22 cellular contexts compared by ENCODE assay signal in the genomic region with DNA sequence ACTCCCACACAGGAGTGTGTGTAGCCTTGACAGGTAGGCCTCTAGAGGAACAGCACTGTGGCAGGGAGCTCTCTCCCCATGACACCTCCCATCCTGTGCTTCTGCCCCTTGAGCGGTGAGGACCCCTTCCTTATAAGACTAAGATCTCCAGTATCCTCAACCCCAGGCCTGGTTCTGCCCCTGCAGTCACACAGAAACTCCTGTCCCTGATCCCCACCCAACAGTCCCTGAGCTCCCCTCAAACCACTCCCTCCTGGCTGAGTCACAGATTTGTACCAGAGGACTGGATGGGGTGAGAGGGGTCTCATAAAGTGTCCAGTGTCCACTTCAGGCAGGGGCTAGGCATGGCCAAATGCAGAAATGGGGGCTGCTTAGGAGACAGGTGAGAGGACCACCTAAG.
"Had no signal": no experiment of that assay in that cellular context is flagged by ENCODE, and none has a peak within 500 bp of the region (broad histone marks: within the 10 kb centered on the region; RNA-seq: fewer than 3 reads in every experiment).

No MANE protein-coding gene starts in this region.

- H3K27me3 ChIP-seq: pancreas, thyroid gland, upper lobe of right lung had no signal

- H3K4me3 ChIP-seq: mucosa of descending colon, pancreas, thyroid gland, upper lobe of right lung had no signal

- H3K36me3 ChIP-seq: pancreas, thyroid gland, upper lobe of right lung, WERI-Rb-1 had no signal

- H3K4me1 ChIP-seq: pancreas had no signal

- DNase-seq: activated CD4-positive, alpha-beta T cell treated with anti-CD3 and anti-CD28 coated beads, Interleukin-2, amount 10 ng/mL, durations not matched to agents 7 days and 5 days; activated CD4-positive, CD25-positive, alpha-beta regulatory T cell treated with anti-CD3 and anti-CD28 coated beads, Interleukin-2, amount 50 U/mL, for 72 hours; activated CD8-positive, alpha-beta memory T cell treated with anti-CD3 and anti-CD28 coated beads, Interleukin-2, amount 10 ng/mL, durations not matched to agents 7 days and 5 days; activated CD8-positive, alpha-beta T cell treated with anti-CD3 and anti-CD28 coated beads for 36 hours; activated effector memory CD4-positive, alpha-beta T cell treated with anti-CD3 and anti-CD28 coated beads, Interleukin-2, amount 50 U/mL, for 16 hours; activated naive CD4-positive, alpha-beta T cell treated with anti-CD3 and anti-CD28 coated beads, Interleukin-2, amount 10 ng/mL, durations not matched to agents 7 days and 5 days; activated T-cell treated with anti-CD3 and anti-CD28 coated beads for 4 hours; amygdala; cortex of kidney; immature natural killer cell; kidney glomerular epithelial cell; mesendoderm; mucosa of descending colon; nephron progenitor cell; pancreas; stimulated activated CD4-positive, alpha-beta T cell treated with anti-CD3 and anti-CD28 coated beads, Interleukin-4, amount 100 ng/mL, for 1 hour; stimulated activated naive CD8-positive, alpha-beta T cell treated with anti-CD3 and anti-CD28 coated beads, Interleukin-15, Interleukin-2, amounts not matched to agents 100 U/mL and 50 U/mL, for 24 hours; substantia nigra; T-cell; upper lobe of right lung; WERI-Rb-1 had no signal

- H3K27ac ChIP-seq: pancreas, upper lobe of right lung, WERI-Rb-1 had no signal

- H3K9me3 ChIP-seq: mucosa of descending colon, pancreas, thyroid gland, upper lobe of right lung had no signal

- ATAC-seq: activated CD8-positive, alpha-beta memory T cell treated with anti-CD3 and anti-CD28 coated beads, Interleukin-2, amount 10 ng/mL, durations not matched to agents 7 days and 5 days; activated CD8-positive, alpha-beta T cell treated with anti-CD3 and anti-CD28 coated beads for 36 hours; pancreas; stimulated activated naive CD8-positive, alpha-beta T cell treated with anti-CD3 and anti-CD28 coated beads, Interleukin-15, Interleukin-2, amounts not matched to agents 100 U/mL and 50 U/mL, for 24 hours; T-cell; upper lobe of right lung had no signal
